Comparison of ENCODE assay signal across 15 cellular contexts in the genomic region with DNA sequence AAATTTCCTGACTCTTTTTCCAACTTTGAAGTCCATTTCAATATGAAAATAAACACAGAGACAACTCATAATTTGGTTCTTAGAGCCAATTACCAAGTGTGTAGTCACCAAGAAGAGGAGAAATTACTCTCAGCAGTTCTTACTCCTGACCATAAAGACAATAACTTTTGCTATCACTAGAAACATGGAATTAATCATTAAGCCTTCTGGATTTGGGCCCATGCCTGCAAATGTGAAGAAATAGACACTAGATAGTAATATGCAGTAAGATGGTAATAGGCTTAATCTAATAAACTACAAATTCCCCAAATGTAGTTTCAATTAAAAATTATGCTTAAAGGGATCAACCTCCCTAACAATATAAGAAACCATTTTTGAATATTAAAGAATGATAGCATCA.
DNase-seq lines count a peak whose midpoint lies in the region; ATAC-seq and TF ChIP-seq lines count a peak whose summit lies in the region.
"Had no signal": no experiment of that assay in that cellular context is flagged by ENCODE, and none has a peak within 500 bp of the region (broad histone marks: within the 10 kb centered on the region; RNA-seq: fewer than 3 reads in every experiment).

No MANE protein-coding gene starts in this region.

- no peak overlapping the region for H4K8ac ChIP-seq in H9 (replicated peaks; ENCODE audit: insufficient read length, low read depth, low read length)

- H3K36me3 Mint-ChIP-seq in H9 (ENCODE audit: insufficient read depth in 1 of 3, low read depth in 3 of 3) = no peaks in the 10 kb centered on the region
- H3K36me3 Mint-ChIP-seq: CD14-positive monocyte had no signal

- H3K9ac ChIP-seq in skeletal muscle satellite cell (ENCODE audit: low read depth, low read length) (peak overlapping the region; percentile 65), H9 (ENCODE audit: extremely low read depth, insufficient read length, low read length) (no peak overlapping the region)

- no peak overlapping the region for H2BK15ac ChIP-seq in H9 (ENCODE audit: low read depth, low read length)

- H3K36me3 ChIP-seq in RWPE2 (ENCODE audit: low read depth) (no peaks in the 10 kb centered on the region), skeletal muscle satellite cell (ENCODE audit: insufficient read depth, low read length) (no peaks in the 10 kb centered on the region), Peyer's patch (no peaks in the 10 kb centered on the region)
- H3K36me3 ChIP-seq: SJCRH30 had no signal

- H2BK20ac ChIP-seq in H9 (ENCODE audit: low read depth, low read length, poor library complexity, severe bottlenecking) = no peak overlapping the region

- H3K4me1 ChIP-seq in RWPE2 (ENCODE audit: insufficient read depth, poor library complexity, severe bottlenecking) (peaks cover 14% of the 10 kb centered on the region), skeletal muscle satellite cell (ENCODE audit: control insufficient read depth, insufficient read depth, low read length) (peaks cover 37% of the 10 kb centered on the region), Peyer's patch (no peaks in the 10 kb centered on the region), H9 (ENCODE audit: insufficient read depth, low read length) (no peaks in the 10 kb centered on the region)
- H3K4me1 ChIP-seq: SJCRH30 had no signal

- H2BK5ac ChIP-seq in H9 (ENCODE audit: insufficient read length, low read length) = no peak overlapping the region

- H3K4me2 ChIP-seq in skeletal muscle satellite cell (ENCODE audit: low read length) (peak overlapping the region; percentile 20), H9 (ENCODE audit: insufficient read depth, insufficient read length, low read length) (no peak overlapping the region)
- H3K4me2 ChIP-seq: PC-9 had no signal

- H2BK12ac ChIP-seq in H9 (ENCODE audit: insufficient read length, low read depth, low read length) = no peak overlapping the region

- no peaks in the 10 kb centered on the region for H3K9me3 Mint-ChIP-seq in H9

- no peak overlapping the region for H4K5ac ChIP-seq in H9 (ENCODE audit: insufficient read length, low read depth, low read length)

- H3K4me3 Mint-ChIP-seq in H9 = no peak overlapping the region

- no peak for TF ChIP-seq CTCF in RWPE2 (IDR thresholded peaks at IDR 0.05; ENCODE audit: poor library complexity, severe bottlenecking)
- TF ChIP-seq CTCF in Peyer's patch (IDR thresholded peaks at IDR 0.05) = no peak
- no peak for TF ChIP-seq CTCF in H9 (conservative IDR thresholded peaks at IDR 0.05)

- no peak overlapping the region for H3K4ac ChIP-seq in H9 (ENCODE audit: low read depth, low read length)

- TF ChIP-seq POLR2A in Peyer's patch (IDR thresholded peaks at IDR 0.05) = no peak

- H3K4me1 Mint-ChIP-seq in H9 = no peaks in the 10 kb centered on the region

- DNase-seq in HCEC 1CT (peak; percentile 13), RWPE2 (ENCODE audit: low spot score) (no peak), epithelial cell of prostate (ENCODE audit: low read depth, low spot score) (no peak), Peyer's patch (no peak), H9 (no peak)
- DNase-seq: DMS79, MV-4-11, NCI-H1694 treated with DMSO at 0.1 percent for 48 hours, NCI-H2107, PC-9, SJCRH30 had no signal

- H2BK120ac ChIP-seq in H9 (ENCODE audit: low read depth, low read length, poor library complexity, severe bottlenecking) = no peak overlapping the region

- no peak overlapping the region for H3K27ac Mint-ChIP-seq in H9
- H3K27ac Mint-ChIP-seq: CD14-positive monocyte had no signal

- H2AK5ac ChIP-seq in H9 (ENCODE audit: insufficient read length, low read length) = no peak overlapping the region

- no peak overlapping the region for H4K91ac ChIP-seq in H9 (ENCODE audit: insufficient read length, low read depth, low read length)

- no peaks in the 10 kb centered on the region for H3K79me2 ChIP-seq in H9 (ENCODE audit: insufficient read depth, low read length)

- H3K4me3 ChIP-seq in RWPE2 (ENCODE audit: severe bottlenecking) (no peak overlapping the region), skeletal muscle satellite cell (ENCODE audit: low read length) (no peak overlapping the region), Peyer's patch (no peak overlapping the region)
- H3K4me3 ChIP-seq: K562, PC-9, SJCRH30 had no signal

- H3K56ac ChIP-seq in H9 (ENCODE audit: insufficient read length, low read depth, low read length) = no peak overlapping the region

- no peak overlapping the region for H3K18ac ChIP-seq in H9 (ENCODE audit: insufficient read length, low read depth, low read length)

- H3K23ac ChIP-seq in H9 (ENCODE audit: insufficient read length, low read depth, low read length) = no peak overlapping the region

- no peak overlapping the region for H3T11ph ChIP-seq in H9 (ENCODE audit: low read length)

- H3K27ac ChIP-seq in RWPE2 (ENCODE audit: poor library complexity, severe bottlenecking) = peak overlapping the region; percentile 16
- H3K27ac ChIP-seq in epithelial cell of prostate = peak overlapping the region; percentile 9
- no peak overlapping the region for H3K27ac ChIP-seq in Peyer's patch
- no peak overlapping the region for H3K27ac ChIP-seq in H9 (ENCODE audit: insufficient read length, low read depth, low read length)
- H3K27ac ChIP-seq: PC-9, SJCRH30 had no signal

- no peak for ATAC-seq in RWPE2 (ENCODE audit: low read depth)
- no peak for ATAC-seq in HG03354 (IDR thresholded peaks at IDR 0.05; ENCODE audit: poor library complexity, severe bottlenecking, unreplicated experiment)
- ATAC-seq: K562 had no signal

- no peaks in the 10 kb centered on the region for H3K27me3 ChIP-seq in RWPE2 (ENCODE audit: insufficient read depth, poor library complexity, severe bottlenecking)
- no peaks in the 10 kb centered on the region for H3K27me3 ChIP-seq in skeletal muscle satellite cell (ENCODE audit: control insufficient read depth, insufficient read depth, low read length)
- H3K27me3 ChIP-seq in Peyer's patch = no peaks in the 10 kb centered on the region
- no peaks in the 10 kb centered on the region for H3K27me3 ChIP-seq in H9 (ENCODE audit: insufficient read depth, low read length)
- H3K27me3 ChIP-seq: SJCRH30 had no signal

- H3K27me3 Mint-ChIP-seq in H9 (ENCODE audit: low read depth) = no peaks in the 10 kb centered on the region

- no peaks in the 10 kb centered on the region for H4K20me1 ChIP-seq in H9 (ENCODE audit: control insufficient read depth, insufficient read depth, insufficient read length)

- no peak overlapping the region for H2AFZ ChIP-seq in H9 (ENCODE audit: low read length)
- H2AFZ ChIP-seq: PC-9 had no signal

- H3K23me2 ChIP-seq in H9 (ENCODE audit: insufficient read length, low read depth, low read length, poor library complexity, severe bottlenecking) = no peaks in the 10 kb centered on the region

- no peaks in the 10 kb centered on the region for H3K79me1 ChIP-seq in H9 (ENCODE audit: insufficient read depth, low read depth, low read length, poor library complexity, severe bottlenecking)

- H3K14ac ChIP-seq in H9 (ENCODE audit: insufficient read depth, low read length) = no peak overlapping the region

- H3K9me3 ChIP-seq in RWPE2 (ENCODE audit: severe bottlenecking) = no peaks in the 10 kb centered on the region
- H3K9me3 ChIP-seq in skeletal muscle satellite cell (replicated peaks; ENCODE audit: low read length) = no peaks in the 10 kb centered on the region
- no peaks in the 10 kb centered on the region for H3K9me3 ChIP-seq in Peyer's patch
- no peaks in the 10 kb centered on the region for H3K9me3 ChIP-seq in H9 (ENCODE audit: control insufficient read depth, low read depth, low read length)
- H3K9me3 ChIP-seq: SJCRH30 had no signal

Comparison
In these comparisons a context has a peak if more than half of its experiments do, and no peak if none do; other contexts are left out.
1. H3K27ac ChIP-seq: peak in RWPE2 (single experiment) and epithelial cell of prostate (single experiment); none in Peyer's patch (0 of 4) and H9 (single experiment).